In the genomic region with DNA sequence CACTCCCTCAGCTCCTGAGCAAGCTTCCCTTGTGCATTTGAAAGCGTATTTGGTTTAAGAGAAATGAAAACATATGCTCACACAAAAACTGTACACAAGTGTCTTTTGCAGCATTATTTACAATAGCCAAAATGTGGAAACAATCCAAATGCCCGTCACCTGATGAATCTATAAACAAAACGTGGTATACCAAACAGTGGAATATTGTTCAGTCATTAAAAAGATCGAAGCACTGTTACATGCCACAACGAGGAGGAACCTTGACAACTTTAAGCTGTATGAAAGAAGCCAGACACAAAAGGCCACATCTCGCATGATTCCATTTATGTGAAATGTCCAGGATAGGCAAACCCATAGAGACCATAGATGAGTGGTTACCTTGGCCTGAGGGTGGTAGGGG, we compare ENCODE assay signal across 15 cellular contexts.
DNase-seq lines count a peak whose midpoint lies in the region; ATAC-seq and TF ChIP-seq lines count a peak whose summit lies in the region.
"Had no signal": no experiment of that assay in that cellular context is flagged by ENCODE, and none has a peak within 500 bp of the region (broad histone marks: within the 10 kb centered on the region; RNA-seq: fewer than 3 reads in every experiment).

No MANE protein-coding gene starts in this region.

- intact Hi-C loops in thyroid gland (cut with DNase I): no loop called here

- no peak overlapping the region for H3K4me3 Mint-ChIP-seq in nephron progenitor cell
- H3K4me3 Mint-ChIP-seq: CD4-positive, alpha-beta memory T cell had no signal

- peak overlapping the region; percentile 61 for H3K27ac Mint-ChIP-seq in nephron progenitor cell

- H3K4me1 ChIP-seq in BLaER1 (peaks cover 49% of the 10 kb centered on the region), HEK293 (ENCODE audit: control insufficient read depth, insufficient read depth, low read length) (peaks cover 9% of the 10 kb centered on the region), thyroid gland (peaks cover 40 to 49% of the 10 kb centered on the region in 2 donors)

- H4K20me1 ChIP-seq in BLaER1: no peaks in the 10 kb centered on the region

- H3K36me3 Mint-ChIP-seq in nephron progenitor cell (ENCODE audit: low read depth): peaks cover 5% of the 10 kb centered on the region

- H3K27me3 Mint-ChIP-seq in nephron progenitor cell (ENCODE audit: low read depth, poor library complexity): peaks cover 3% of the 10 kb centered on the region
- H3K27me3 Mint-ChIP-seq: CD4-positive, alpha-beta memory T cell had no signal

- ATAC-seq in HG03439 (IDR thresholded peaks at IDR 0.05; ENCODE audit: unreplicated experiment) (no peak), HG03159 (IDR thresholded peaks at IDR 0.05; ENCODE audit: unreplicated experiment) (no peak)
- ATAC-seq: HCT116 had no signal

- no peaks in the 10 kb centered on the region for H3K9me3 Mint-ChIP-seq in nephron progenitor cell
- H3K9me3 Mint-ChIP-seq: CD4-positive, alpha-beta memory T cell had no signal

- DNase-seq in nephron progenitor cell (no peak), thyroid gland (no peak), HCEC 1CT (no peak)
- DNase-seq: ACHN; CD4-positive, alpha-beta memory T cell; DMS153; EL; IMR-90; KBM-7 had no signal

- H3K27ac ChIP-seq in BLaER1 (peak overlapping the region; percentile 82; the same call in 1 of the 2 replicates), HEK293 (ENCODE audit: extremely low read depth, low read depth, low read length) (no peak overlapping the region), thyroid gland (peak overlapping the region; percentile 73 to 96 (median 78))
- H3K27ac ChIP-seq: C4-2B had no signal

- TF ChIP-seq CTCF in HEK293 (tag by site-specific recombination; IDR thresholded peaks at IDR 0.05): no peak
- TF ChIP-seq CTCF in nephron progenitor cell (IDR thresholded peaks at IDR 0.05): no peak
- no peak for TF ChIP-seq CTCF in thyroid gland (IDR thresholded peaks at IDR 0.05)

- 91 to 92% methylated on average over 6 of the region's 6 CpGs for WGBS in thyroid gland, 2 donors

- POLR2A ChIA-PET in HEK293 (lab: Yijun Ruan, JAX): no interaction called here

- H3K27me3 ChIP-seq in BLaER1 (no peaks in the 10 kb centered on the region), thyroid gland (no peaks in the 10 kb centered on the region)

- H3K9me3 ChIP-seq in BLaER1: no peaks in the 10 kb centered on the region
- H3K9me3 ChIP-seq in HEK293 (ENCODE audit: control insufficient read depth, insufficient read depth, low read depth, low read length): no peaks in the 10 kb centered on the region
- no peaks in the 10 kb centered on the region for H3K9me3 ChIP-seq in thyroid gland

- H3K4me1 Mint-ChIP-seq in nephron progenitor cell: peaks cover 70% of the 10 kb centered on the region

- CTCF ChIA-PET in HEK293 (lab: Yijun Ruan, JAX): no interaction called here

- TF ChIP-seq POLR2A in thyroid gland (IDR thresholded peaks at IDR 0.05): no peak

- no peak overlapping the region for H3K9ac ChIP-seq in BLaER1

- H3K36me3 ChIP-seq in BLaER1 (no peaks in the 10 kb centered on the region), HEK293 (ENCODE audit: control insufficient read depth in 2 of 2, insufficient read depth in 1 of 2, low read length in 2 of 2) (no peaks in the 10 kb centered on the region), thyroid gland (no peaks in the 10 kb centered on the region)

- H3K4me2 ChIP-seq in BLaER1: peak overlapping the region; percentile 88

- H3K4me3 ChIP-seq in BLaER1 (no peak overlapping the region), HEK293 (ENCODE audit: low read depth, low read length) (no peak overlapping the region), thyroid gland (replicated peaks in 1 of 3) (no peak overlapping the region)

TF ChIP-seq in HEK293, 187 proteins besides CTCF, POLR2A, EP300 and RAD21:
- peak; percentile 90 for TF ChIP-seq ZNF10 (tag by site-specific recombination; IDR thresholded peaks at IDR 0.05)
- TF ChIP-seq, protein P1, sequence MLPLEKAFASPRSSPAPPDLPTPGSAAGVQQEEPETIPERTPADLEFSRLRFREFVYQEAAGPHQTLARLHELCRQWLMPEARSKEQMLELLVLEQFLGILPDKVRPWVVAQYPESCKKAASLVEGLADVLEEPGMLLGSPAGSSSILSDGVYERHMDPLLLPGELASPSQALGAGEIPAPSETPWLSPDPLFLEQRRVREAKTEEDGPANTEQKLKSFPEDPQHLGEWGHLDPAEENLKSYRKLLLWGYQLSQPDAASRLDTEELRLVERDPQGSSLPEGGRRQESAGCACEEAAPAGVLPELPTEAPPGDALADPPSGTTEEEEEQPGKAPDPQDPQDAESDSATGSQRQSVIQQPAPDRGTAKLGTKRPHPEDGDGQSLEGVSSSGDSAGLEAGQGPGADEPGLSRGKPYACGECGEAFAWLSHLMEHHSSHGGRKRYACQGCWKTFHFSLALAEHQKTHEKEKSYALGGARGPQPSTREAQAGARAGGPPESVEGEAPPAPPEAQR (tag by site-specific recombination; IDR thresholded peaks at IDR 0.05): no peak
